In genomic region chr9:14294659-14295058, GRCh38 we compare ENCODE assay signal across 12 cellular contexts. TPM values are rescaled to one million over a fixed set of nuclear protein-coding genes. Genes with fewer than 3 reads are reported as not detected.
"Had no signal": no experiment of that assay in that cellular context is flagged by ENCODE, and none has a peak within 500 bp of the region (broad histone marks: within the 10 kb centered on the region; RNA-seq: fewer than 3 reads in every experiment).

No MANE protein-coding gene starts in this region.

- ATAC-seq: activated CD8-positive, alpha-beta T cell treated with anti-CD3 and anti-CD28 coated beads, Interleukin-2, amount 10 ng/mL, durations not matched to agents 7 days and 5 days; activated T-cell treated with anti-CD3 and anti-CD28 coated beads, Interleukin-2, amount 50 U/mL, for 72 hours; stimulated activated naive CD8-positive, alpha-beta T cell treated with anti-CD3 and anti-CD28 coated beads, Interleukin-15, Interleukin-2, amounts not matched to agents 100 U/mL and 50 U/mL, for 24 hours; upper lobe of right lung had no signal

- H3K9me3 Mint-ChIP-seq: activated CD4-positive, alpha-beta T cell treated with anti-CD3 and anti-CD28 coated beads, Interleukin-2, amount 10 ng/mL, durations not matched to agents 24 days and 14 days; activated naive CD8-positive, alpha-beta T cell treated with anti-CD3 and anti-CD28 coated beads for 36 hours; activated T-cell treated with anti-CD3 and anti-CD28 coated beads, Interleukin-2, amount 50 U/mL, for 72 hours; neural progenitor cell had no signal

- H3K27me3 ChIP-seq: neural progenitor cell, upper lobe of right lung had no signal

- H3K36me3 ChIP-seq: neural progenitor cell, upper lobe of right lung had no signal

- H3K9me3 ChIP-seq: upper lobe of right lung had no signal

- H2AFZ ChIP-seq: neural progenitor cell had no signal

- H3K9ac ChIP-seq: neural progenitor cell had no signal

- H3K4me3 Mint-ChIP-seq: activated CD4-positive, alpha-beta T cell treated with anti-CD3 and anti-CD28 coated beads, Interleukin-2, amount 10 ng/mL, durations not matched to agents 24 days and 14 days; activated CD8-positive, alpha-beta T cell treated with anti-CD3 and anti-CD28 coated beads, Interleukin-2, amount 10 ng/mL, durations not matched to agents 7 days and 5 days; activated naive CD8-positive, alpha-beta T cell treated with anti-CD3 and anti-CD28 coated beads for 36 hours; activated T-cell treated with anti-CD3 and anti-CD28 coated beads, Interleukin-2, amount 50 U/mL, for 72 hours; neural progenitor cell had no signal

- DNase-seq: activated CD4-positive, alpha-beta T cell treated with anti-CD3 and anti-CD28 coated beads, Interleukin-2, amount 10 ng/mL, durations not matched to agents 24 days and 14 days; activated CD4-positive, CD25-positive, alpha-beta regulatory T cell; activated CD8-positive, alpha-beta memory T cell treated with anti-CD3 and anti-CD28 coated beads, Interleukin-2, amount 50 U/mL, for 48 hours; activated CD8-positive, alpha-beta T cell treated with anti-CD3 and anti-CD28 coated beads, Interleukin-2, amount 10 ng/mL, durations not matched to agents 7 days and 5 days; activated gamma-delta T cell treated with Interleukin-2 at 50 U/mL for 16 hours; activated naive CD8-positive, alpha-beta T cell treated with anti-CD3 and anti-CD28 coated beads for 36 hours; activated T-cell treated with anti-CD3 and anti-CD28 coated beads, Interleukin-2, amount 50 U/mL, for 72 hours; stimulated activated naive CD8-positive, alpha-beta T cell treated with anti-CD3 and anti-CD28 coated beads, Interleukin-15, Interleukin-2, amounts not matched to agents 100 U/mL and 50 U/mL, for 24 hours; SW 1271; upper lobe of right lung had no signal

- H3K4me2 ChIP-seq: neural progenitor cell had no signal

- H3K27ac ChIP-seq: neural progenitor cell, upper lobe of right lung had no signal

- H3K4me3 ChIP-seq: neural progenitor cell, upper lobe of right lung had no signal

- H3K36me3 Mint-ChIP-seq: activated naive CD8-positive, alpha-beta T cell treated with anti-CD3 and anti-CD28 coated beads for 36 hours had no signal

- H3K4me1 Mint-ChIP-seq: activated CD4-positive, alpha-beta T cell treated with anti-CD3 and anti-CD28 coated beads, Interleukin-2, amount 10 ng/mL, durations not matched to agents 24 days and 14 days; activated naive CD8-positive, alpha-beta T cell treated with anti-CD3 and anti-CD28 coated beads for 36 hours had no signal

- H3K4me1 ChIP-seq: neural progenitor cell had no signal

- H3K27ac Mint-ChIP-seq: activated CD4-positive, alpha-beta T cell treated with anti-CD3 and anti-CD28 coated beads, Interleukin-2, amount 10 ng/mL, durations not matched to agents 24 days and 14 days; activated CD8-positive, alpha-beta T cell treated with anti-CD3 and anti-CD28 coated beads, Interleukin-2, amount 10 ng/mL, durations not matched to agents 7 days and 5 days; activated naive CD8-positive, alpha-beta T cell treated with anti-CD3 and anti-CD28 coated beads for 36 hours; activated T-cell treated with anti-CD3 and anti-CD28 coated beads, Interleukin-2, amount 50 U/mL, for 72 hours; neural progenitor cell had no signal

RNA-seq across cellular contexts. Expression of gene NFIB, which starts 19.3 kb away (rescaled TPM):
- total RNA-seq: activated CD4-positive, alpha-beta T cell treated with anti-CD3 and anti-CD28 coated beads, Interleukin-2, amount 10 ng/mL, durations not matched to agents 24 days and 14 days; activated CD8-positive, alpha-beta T cell treated with anti-CD3 and anti-CD28 coated beads, Interleukin-2, amount 10 ng/mL, durations not matched to agents 7 days and 5 days; activated naive CD8-positive, alpha-beta T cell treated with anti-CD3 and anti-CD28 coated beads for 36 hours; activated T-cell treated with anti-CD3 and anti-CD28 coated beads, Interleukin-2, amount 50 U/mL, for 72 hours; T-helper 2 cell treated with Interferon-gamma antibody and Interleukin-4, amounts not matched to agents 100 ng/mL and 5 ng/mL, for 36 hours had no signal
